In the genomic region with DNA sequence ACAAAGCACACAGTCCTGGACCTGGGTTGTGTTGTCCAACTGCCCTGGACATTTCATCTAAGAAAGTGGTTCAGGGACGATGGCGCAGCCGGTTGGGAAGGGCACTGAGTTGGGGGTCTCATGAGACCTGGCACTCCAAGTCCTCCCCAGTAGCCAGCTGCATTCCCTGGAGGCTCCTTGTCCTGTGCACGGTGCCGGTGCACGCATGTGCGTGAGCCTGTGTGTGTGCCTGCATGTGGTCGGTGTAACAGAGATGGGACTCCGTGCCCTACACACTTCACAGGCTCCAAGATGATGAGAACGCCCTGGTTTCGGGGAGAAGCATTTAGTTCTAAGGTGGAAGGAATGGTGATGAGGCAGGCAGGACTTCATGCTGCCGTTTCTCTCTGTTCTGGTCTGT, we compare ENCODE assay signal across 24 cellular contexts.
"Had no signal": no experiment of that assay in that cellular context is flagged by ENCODE, and none has a peak within 500 bp of the region (broad histone marks: within the 10 kb centered on the region; RNA-seq: fewer than 3 reads in every experiment).

No MANE protein-coding gene starts in this region.

- H3K27me3 ChIP-seq: testis, upper lobe of left lung had no signal

- H3K9ac ChIP-seq: parathyroid adenoma had no signal

- H3K79me2 ChIP-seq: parathyroid adenoma had no signal

- H2AFZ ChIP-seq: parathyroid adenoma had no signal

- FAIRE-seq: kidney, small intestine had no signal

- H3K4me3 ChIP-seq: left lung, SJCRH30, testis, upper lobe of left lung had no signal

- H3K36me3 ChIP-seq: brain microvascular endothelial cell, left lung, SJCRH30, upper lobe of left lung had no signal

- ATAC-seq: activated CD8-positive, alpha-beta memory T cell treated with anti-CD3 and anti-CD28 coated beads, Interleukin-2, amount 10 ng/mL, durations not matched to agents 7 days and 5 days; activated CD8-positive, alpha-beta T cell treated with anti-CD3 and anti-CD28 coated beads for 36 hours; left lung; sciatic nerve; stimulated activated effector memory CD8-positive, alpha-beta T cell treated with anti-CD3 and anti-CD28 coated beads, Interleukin-12 subunit alpha, Interleukin-12 subunit beta, amount 100 ng/mL, for 72 hours had no signal

- H3K9me3 ChIP-seq: left lung, SJCRH30, testis, upper lobe of left lung had no signal

- DNase-seq: activated CD4-positive, alpha-beta T cell treated with anti-CD3 and anti-CD28 coated beads for 4 hours; activated CD8-positive, alpha-beta memory T cell treated with anti-CD3 and anti-CD28 coated beads, Interleukin-2, amount 10 ng/mL, durations not matched to agents 7 days and 5 days; activated CD8-positive, alpha-beta T cell treated with anti-CD3 and anti-CD28 coated beads for 36 hours; activated effector memory CD4-positive, alpha-beta T cell treated with anti-CD3 and anti-CD28 coated beads, Interleukin-2, amount 50 U/mL, for 16 hours; activated naive CD4-positive, alpha-beta T cell treated with anti-CD3 and anti-CD28 coated beads, Interleukin-2, amount 10 ng/mL, durations not matched to agents 7 days and 5 days; activated T-cell treated with anti-CD3 and anti-CD28 coated beads for 4 hours; aorta; brain microvascular endothelial cell; cortex of kidney; effector CD4-positive, alpha-beta T cell; kidney; left lung; midbrain; natural killer cell; SJCRH30; small intestine; stimulated activated CD4-positive, alpha-beta T cell treated with anti-CD3 and anti-CD28 coated beads, Interleukin-2, amount 100 ng/mL, for 24 hours; T-helper 9 cell; testis had no signal

- H3K27ac ChIP-seq: brain microvascular endothelial cell, foreskin keratinocyte, left lung, parathyroid adenoma, SJCRH30, testis, upper lobe of left lung had no signal

- H3K4me1 ChIP-seq: foreskin keratinocyte, left lung, parathyroid adenoma, SJCRH30, testis, upper lobe of left lung had no signal
